Comparison of ENCODE assay signal across 27 cellular contexts in genomic region chr7:151451156-151451555, GRCh38. TPM values are rescaled to one million over a fixed set of nuclear protein-coding genes. Genes with fewer than 3 reads are reported as not detected.
"Had no signal": no experiment of that assay in that cellular context is flagged by ENCODE, and none has a peak within 500 bp of the region (broad histone marks: within the 10 kb centered on the region; RNA-seq: fewer than 3 reads in every experiment).

No MANE protein-coding gene starts in this region.

- ATAC-seq: esophagus mucosa; left colon; naive thymus-derived CD4-positive, alpha-beta T cell; psoas muscle had no signal

- H3K27ac Mint-ChIP-seq: activated naive CD8-positive, alpha-beta T cell; dendritic cell treated with granulocyte-macrophage colony-stimulating factor and Interleukin-4, amounts not matched to agents 40 ng/mL and 50 ng/mL, for 4 days; endodermal cell; naive thymus-derived CD4-positive, alpha-beta T cell; T-helper 2 cell treated with Interferon-gamma antibody and Interleukin-4, amounts not matched to agents 5 μg/mL and 100 μg/mL, for 36 hours had no signal

- DNase-seq: activated CD4-positive, alpha-beta T cell treated with anti-CD3 and anti-CD28 coated beads for 48 hours; activated CD4-positive, alpha-beta T cell treated with anti-CD3 and anti-CD28 coated beads, Interleukin-2, amount 50 U/mL, for 48 hours; activated CD8-positive, alpha-beta memory T cell treated with anti-CD3 and anti-CD28 coated beads for 24 hours; brain microvascular endothelial cell; caudate nucleus; endodermal cell; foreskin fibroblast; hippocampal formation; kidney; left colon; mammary epithelial cell; midbrain; naive thymus-derived CD4-positive, alpha-beta T cell; occipital lobe; psoas muscle; stimulated activated CD4-positive, alpha-beta T cell treated with anti-CD3 and anti-CD28 coated beads, Interleukin-4, amount 100 ng/mL, for 4 hours; stimulated activated CD8-positive, alpha-beta memory T cell treated with anti-CD3 and anti-CD28 coated beads, Interleukin-4, amount 100 ng/mL, for 48 hours; stimulated activated naive CD4-positive, alpha-beta T cell; T-helper 1 cell; tibial artery had no signal

- H3K4me3 Mint-ChIP-seq: activated naive CD8-positive, alpha-beta T cell; dendritic cell treated with granulocyte-macrophage colony-stimulating factor and Interleukin-4, amounts not matched to agents 40 ng/mL and 50 ng/mL, for 4 days; endodermal cell; neural crest cell; T-helper 2 cell treated with Interferon-gamma antibody and Interleukin-4, amounts not matched to agents 5 μg/mL and 100 μg/mL, for 36 hours had no signal

- H3K36me3 Mint-ChIP-seq: activated naive CD8-positive, alpha-beta T cell; naive thymus-derived CD4-positive, alpha-beta T cell had no signal

- H3K4me1 Mint-ChIP-seq: endodermal cell had no signal

- H3K9me3 Mint-ChIP-seq: dendritic cell treated with granulocyte-macrophage colony-stimulating factor and Interleukin-4, amounts not matched to agents 40 ng/mL and 50 ng/mL, for 4 days; endodermal cell; naive thymus-derived CD4-positive, alpha-beta T cell; neural crest cell; T-helper 2 cell treated with Interferon-gamma antibody and Interleukin-4, amounts not matched to agents 5 μg/mL and 100 μg/mL, for 36 hours had no signal

RNA-seq across cellular contexts. Expression of gene CRYGN, which starts 11.2 kb away (rescaled TPM):
- total RNA-seq: astrocyte, esophagus mucosa, mammary epithelial cell, occipital lobe, suprapubic skin had no signal
